ENCODE assay signal across 1 cellular context in genomic region chr12:27014085-27014858, GRCh38.
A peak's percentile ranks its signal among the peaks of the same experiment; 100 is the strongest.
TF ChIP-seq lines count a peak whose summit lies in the region.

TM7SF3 (minus strand) TSS chr12:27014384; CDS start chr12:27014168, 216 bp downstream.

TF ChIP-seq in H1, 55 proteins besides CTCF, POLR2A, EP300 and RAD21 (continued from another document):
- no peak for TF ChIP-seq ATF2 (IDR thresholded peaks at IDR 0.05; ENCODE audit: low read length)
- TF ChIP-seq KDM1A (IDR thresholded peaks at IDR 0.05; ENCODE audit: borderline replicate concordance, low read length), result no peak
- no peak for TF ChIP-seq GTF2F1 (IDR thresholded peaks at IDR 0.05; ENCODE audit: borderline replicate concordance, low read depth, low read length)
- TF ChIP-seq EZH2 (IDR thresholded peaks at IDR 0.05; ENCODE audit: low read depth, low read length, severe bottlenecking), result no peak
- no peak for TF ChIP-seq SP2 (IDR thresholded peaks at IDR 0.05; ENCODE audit: low read length)
- TF ChIP-seq CHD7 (IDR thresholded peaks at IDR 0.05; ENCODE audit: insufficient replicate concordance, low read length), result no peak
- no peak for TF ChIP-seq NRF1 (IDR thresholded peaks at IDR 0.05; ENCODE audit: low read depth, low read length)
- TF ChIP-seq CTBP2 (IDR thresholded peaks at IDR 0.05; ENCODE audit: borderline replicate concordance, insufficient read depth, insufficient read length, low read length), result no peak
- TF ChIP-seq SIN3A (conservative IDR thresholded peaks at IDR 0.05 in 1 of 2, IDR thresholded peaks at IDR 0.05 in 1 of 2; ENCODE audit: low read depth in 1 of 2, low read length in 2 of 2), result 0 out of 4 replicates have a peak, but pooled peaks of 1 of the 2 experiments have one; percentile 29
- peak in 1 of 2 experiments; percentile 84; a peak in 3 of 4 replicates for TF ChIP-seq HDAC2 (IDR thresholded peaks at IDR 0.05; ENCODE audit: borderline replicate concordance in 1 of 2, low read depth in 2 of 2, low read length in 2 of 2)
- TF ChIP-seq KDM4A (IDR thresholded peaks at IDR 0.05; ENCODE audit: low read depth, low read length, severe bottlenecking), result peak; percentile 91
- no peak for TF ChIP-seq SIRT6 (IDR thresholded peaks at IDR 0.05; ENCODE audit: low read length)
- peak; percentile 65; the same call in 1 of the 2 replicates for TF ChIP-seq TAF1 (IDR thresholded peaks at IDR 0.05; ENCODE audit: low read depth, low read length)
- no peak for TF ChIP-seq SAP30 (IDR thresholded peaks at IDR 0.05; ENCODE audit: insufficient read depth, insufficient replicate concordance, low read length)
- no peak; the same call in 1 of the 2 replicates for TF ChIP-seq TBP (IDR thresholded peaks at IDR 0.05; ENCODE audit: low read depth, low read length)
- no peak for TF ChIP-seq BACH1 (IDR thresholded peaks at IDR 0.05; ENCODE audit: low read length)
- no peak for TF ChIP-seq MAFK (IDR thresholded peaks at IDR 0.05; ENCODE audit: low read depth, low read length)
- no peak for TF ChIP-seq RXRA (IDR thresholded peaks at IDR 0.05; ENCODE audit: insufficient read depth, low read depth, low read length)
- no peak for TF ChIP-seq POU5F1 (IDR thresholded peaks at IDR 0.05; ENCODE audit: low read depth, low read length)
- peak; percentile 95 for TF ChIP-seq E2F6 (IDR thresholded peaks at IDR 0.05)
- TF ChIP-seq FOSL1 (IDR thresholded peaks at IDR 0.05; ENCODE audit: insufficient read depth, low read depth, low read length), result no peak
- TF ChIP-seq EGR1 (IDR thresholded peaks at IDR 0.05; ENCODE audit: borderline replicate concordance, low read depth, low read length), result peak; percentile 78; the same call in 1 of the 2 replicates
- TF ChIP-seq GABPA (IDR thresholded peaks at IDR 0.05; ENCODE audit: borderline replicate concordance, insufficient read depth, low read length), result no peak
- no peak for TF ChIP-seq CBX5 (IDR thresholded peaks at IDR 0.05; ENCODE audit: low read depth, low read length)
- no peak for TF ChIP-seq HDAC6 (IDR thresholded peaks at IDR 0.05; ENCODE audit: low read depth, low read length)
- peak; percentile 97 for TF ChIP-seq RBBP5 (IDR thresholded peaks at IDR 0.05; ENCODE audit: borderline replicate concordance, low read depth, low read length)
- peak; percentile 47; the same call in 1 of the 2 replicates for TF ChIP-seq POLR2AphosphoS5 (IDR thresholded peaks at IDR 0.05; ENCODE audit: low read depth, low read length)
- TF ChIP-seq SP1 (IDR thresholded peaks at IDR 0.05; ENCODE audit: low read depth, low read length), result peak; percentile 6; the same call in 1 of the 2 replicates
- TF ChIP-seq PHF8 (conservative IDR thresholded peaks at IDR 0.05; ENCODE audit: low read depth, low read length), result peak; percentile 88
- no peak for TF ChIP-seq ATF3 (IDR thresholded peaks at IDR 0.05; ENCODE audit: insufficient read depth, low read depth, low read length)
- TF ChIP-seq SIX5 (IDR thresholded peaks at IDR 0.05; ENCODE audit: low read depth, low read length), result no peak
- TF ChIP-seq CBX8 (IDR thresholded peaks at IDR 0.05; ENCODE audit: borderline replicate concordance, low read depth, low read length), result no peak
- TF ChIP-seq TCF12 (IDR thresholded peaks at IDR 0.05; ENCODE audit: low read depth, low read length), result 0 out of 2 replicates have a peak, but pooled peaks have one; percentile 60
- TF ChIP-seq TAF7 (optimal IDR thresholded peaks at IDR 0.05; ENCODE audit: borderline replicate concordance, low read depth, low read length), result peak; percentile 51
- TF ChIP-seq USF2 (IDR thresholded peaks at IDR 0.05; ENCODE audit: low read length), result peak; percentile 74
- TF ChIP-seq CEBPB (IDR thresholded peaks at IDR 0.05; ENCODE audit: low read depth, low read length), result no peak
- peak; percentile 14; the same call in 1 of the 2 replicates for TF ChIP-seq JUND (IDR thresholded peaks at IDR 0.05; ENCODE audit: low read length)
- TF ChIP-seq ZNF274 (IDR thresholded peaks at IDR 0.05; ENCODE audit: borderline replicate concordance, extremely low read depth, low read length), result no peak
- no peak for TF ChIP-seq RFX5 (IDR thresholded peaks at IDR 0.05; ENCODE audit: borderline replicate concordance, low read depth, low read length)
- 0 out of 2 replicates have a peak, but pooled peaks have one; percentile 29 for TF ChIP-seq KDM5A (IDR thresholded peaks at IDR 0.05; ENCODE audit: low read length)
- no peak for TF ChIP-seq SRF (IDR thresholded peaks at IDR 0.05; ENCODE audit: low read depth, low read length)
- TF ChIP-seq SUZ12 (IDR thresholded peaks at IDR 0.05; ENCODE audit: low read length), result 0 out of 2 replicates have a peak, but pooled peaks have one; percentile 19
- TF ChIP-seq CHD1 (IDR thresholded peaks at IDR 0.05; ENCODE audit: low read depth, low read length), result no peak
- TF ChIP-seq RNF2 (IDR thresholded peaks at IDR 0.05; ENCODE audit: borderline replicate concordance, low read depth, low read length, missing control alignments, poor library complexity, severe bottlenecking), result no peak
- peak; percentile 64; the same call in 1 of the 2 replicates for TF ChIP-seq YY1 (IDR thresholded peaks at IDR 0.05; ENCODE audit: low read depth, low read length)
- no peak for TF ChIP-seq BCL11A (IDR thresholded peaks at IDR 0.05; ENCODE audit: low read depth in 2 of 2, low read length in 2 of 2)
- TF ChIP-seq MAX (IDR thresholded peaks at IDR 0.05), result peak; percentile 83; the same call in 1 of the 2 replicates
- TF ChIP-seq JUN (IDR thresholded peaks at IDR 0.05; ENCODE audit: low read depth, low read length), result no peak
- TF ChIP-seq CREB1 (IDR thresholded peaks at IDR 0.05), result peak; percentile 76
- TF ChIP-seq ASH2L (IDR thresholded peaks at IDR 0.05; ENCODE audit: low read length), result peak; percentile 75
- TF ChIP-seq NANOG (IDR thresholded peaks at IDR 0.05; ENCODE audit: insufficient read depth, low read depth, low read length, poor library complexity, severe bottlenecking), result no peak
- no peak for TF ChIP-seq BRCA1 (IDR thresholded peaks at IDR 0.05; ENCODE audit: low read depth, low read length)
- peak; percentile 6; the same call in 1 of the 2 replicates for TF ChIP-seq CHD2 (IDR thresholded peaks at IDR 0.05; ENCODE audit: low read length)
- no peak for TF ChIP-seq SP4 (IDR thresholded peaks at IDR 0.05; ENCODE audit: low read length)
